Comparison of ENCODE assay signal across 8 cellular contexts in the genomic region with DNA sequence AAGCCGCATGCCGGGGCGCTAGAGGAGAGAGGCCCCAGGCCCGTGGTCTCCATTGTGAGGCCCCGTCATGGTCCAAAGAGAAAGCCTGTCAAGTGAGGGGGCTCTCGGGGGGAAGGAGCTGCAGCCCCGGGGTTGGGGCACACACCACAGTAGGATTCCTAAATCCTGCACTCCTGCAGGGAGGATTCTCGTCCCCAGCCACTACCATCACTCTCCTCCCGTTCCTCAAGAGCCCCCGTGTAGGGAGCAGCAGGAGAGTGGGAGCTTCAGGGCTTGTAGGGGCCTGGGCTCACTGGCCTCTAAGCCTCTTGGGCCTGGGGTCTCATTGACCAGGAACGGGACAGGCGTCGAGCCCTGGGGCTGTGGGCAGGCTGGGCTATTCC. TPM values are rescaled to one million over a fixed set of nuclear protein-coding genes. Genes with fewer than 3 reads are reported as not detected.
DNase-seq lines count a peak whose midpoint lies in the region; ATAC-seq and TF ChIP-seq lines count a peak whose summit lies in the region.

No MANE protein-coding gene starts in this region.

- DNase-seq in D341Med (ENCODE audit: low spot score) (peak; percentile 19), OCI-LY7 (ENCODE audit: low spot score) (no peak), esophagus squamous epithelium (lab: John Stamatoyannopoulos, UW) (no peak), prostate gland (ENCODE audit: low spot score) (no peak), kidney tubule cell (ENCODE audit: low spot score) (no peak), GM19238 (ENCODE audit: insufficient read length, low spot score) (no peak)

- POLR2A ChIA-PET in OCI-LY7 (lab: Charles Lee): interaction anchor here (0.6 to 1.6 kb wide), 6 partner anchors 23 to 198 kb away, joined by 3 to 6 read pairs (median 4); a partner anchor contains a TSS

- no peaks in the 10 kb centered on the region for H4K20me1 ChIP-seq in OCI-LY7 (ENCODE audit: insufficient read depth, low read length)

- peak overlapping the region; percentile 69 for H3K4me3 ChIP-seq in OCI-LY7 (ENCODE audit: low read depth, low read length, poor library complexity, severe bottlenecking)
- H3K4me3 ChIP-seq in esophagus squamous epithelium: peak overlapping the region in 3 of 4 donors; percentile 72 to 81 (median 73)
- peak overlapping the region; percentile 67 to 85 for H3K4me3 ChIP-seq in prostate gland

- no TSS peak for BruUV-seq in OCI-LY7 (replicated peaks; lab: Mats Ljungman, UMichigan)

- peak overlapping the region; percentile 93 for H3K4me2 ChIP-seq in OCI-LY7 (ENCODE audit: low read length)

- H3K36me3 ChIP-seq in OCI-LY7 (ENCODE audit: insufficient read depth, low read length) (no peaks in the 10 kb centered on the region), esophagus squamous epithelium (peaks cover 0 to 16% (median 0%) of the 10 kb centered on the region in 3 donors), prostate gland (no peaks in the 10 kb centered on the region)

- TF ChIP-seq CTCF in OCI-LY7 (conservative IDR thresholded peaks at IDR 0.05; ENCODE audit: low read length) (no peak), esophagus squamous epithelium (IDR thresholded peaks at IDR 0.05) (no peak), prostate gland (IDR thresholded peaks at IDR 0.05) (no peak)

- intact Hi-C loops in OCI-LY7 (cut with micrococcal nuclease; ENCODE audit: unreplicated experiment) (no loop called here), esophagus squamous epithelium (cut with DNase I) (loop anchor here (10.0 kb wide), 1 partner anchor 103 kb away; a partner anchor contains a TSS), prostate gland (cut with DNase I) (loop anchor here (1.0 to 10.0 kb wide), 2 partner anchors 104 to 143 kb away; a partner anchor contains a TSS)

- H3K9me2 ChIP-seq in OCI-LY7 (ENCODE audit: insufficient read depth, low read length): no peaks in the 10 kb centered on the region

- H3K4me1 ChIP-seq in OCI-LY7 (ENCODE audit: insufficient read depth, low read length, poor library complexity, severe bottlenecking) (peaks cover 38% of the 10 kb centered on the region), esophagus squamous epithelium (peaks cover 16 to 46% (median 21%) of the 10 kb centered on the region in 3 donors), prostate gland (replicated peaks) (peaks cover 7% of the 10 kb centered on the region)

- 20 to 43% methylated on average over 4 of the region's 13 CpGs for WGBS in esophagus squamous epithelium, 2 donors
- 49% methylated on average over 11 of the region's 13 CpGs for WGBS in prostate gland

- TF ChIP-seq POLR2A in esophagus squamous epithelium (IDR thresholded peaks at IDR 0.05): no peak
- no peak for TF ChIP-seq POLR2A in prostate gland (IDR thresholded peaks at IDR 0.05)

- H3K79me2 ChIP-seq in OCI-LY7 (ENCODE audit: insufficient read depth, low read depth, low read length): no peaks in the 10 kb centered on the region

- H3K27me3 ChIP-seq in esophagus squamous epithelium (no peaks in the 10 kb centered on the region), prostate gland (replicated peaks; ENCODE audit: insufficient read depth) (no peaks in the 10 kb centered on the region)

- CTCF ChIA-PET in OCI-LY7 (lab: Charles Lee; ENCODE audit: unreplicated experiment): interaction anchor here (0.7 to 2.3 kb wide), 5 partner anchors 104 to 178 kb away, joined by 3 to 9 read pairs (median 6); no protein-coding TSS in a partner anchor

- H2AFZ ChIP-seq in OCI-LY7 (ENCODE audit: low read length): peak overlapping the region; percentile 60; the same call in 1 of the 2 replicates

- H3K27ac ChIP-seq in OCI-LY7 (ENCODE audit: low read depth, low read length, poor library complexity, severe bottlenecking) (peak overlapping the region; percentile 80), esophagus squamous epithelium (peak overlapping the region; percentile 66 to 94 (median 86)), prostate gland (peak overlapping the region; percentile 79 to 81)

- H3K9me3 ChIP-seq in OCI-LY7 (ENCODE audit: low read length): no peaks in the 10 kb centered on the region
- H3K9me3 ChIP-seq in esophagus squamous epithelium: no peaks in the 10 kb centered on the region
- H3K9me3 ChIP-seq in prostate gland: no peaks in the 10 kb centered on the region

- ATAC-seq in HG03469 (IDR thresholded peaks at IDR 0.05; ENCODE audit: unreplicated experiment): no peak
- no peak for ATAC-seq in GM19351 (IDR thresholded peaks at IDR 0.05; ENCODE audit: unreplicated experiment)

RNA-seq across cellular contexts. Expression of a gene that starts 0.8 kb away (rescaled TPM):
- total RNA-seq in OCI-LY7 (2014; rRNA removed; shearing (Covaris generic)): 4.7 and 8.5 TPM in 2 replicates
- total RNA-seq in OCI-LY7 (2022) (6.8 and 7.8 TPM in 2 replicates), esophagus squamous epithelium (1 to 10 TPM in 3 of 4 donors, not detected in 1; 1.1 to 3.1 (median 2.4) TPM), prostate gland (10 to 100 TPM in 1 of 2 donors, 1 to 10 TPM in 1; 10.0 to 18.3 TPM)

RNA-seq across cellular contexts. Expression of a gene that starts 0.9 kb away (rescaled TPM):
- total RNA-seq in OCI-LY7 (2014; rRNA removed; shearing (Covaris generic)): 15.7 and 18.3 TPM in 2 replicates
- 8.1 and 8.4 TPM in 2 replicates for total RNA-seq in OCI-LY7 (2022)
- 10 to 100 TPM in 3 of 4 donors, 1 to 10 TPM in 1; 6.1 to 12.9 (median 12.2) TPM for total RNA-seq in esophagus squamous epithelium
- 10 to 100 TPM; 20.6 to 29.1 TPM for total RNA-seq in prostate gland

RNA-seq across cellular contexts. Expression of a gene that starts 6.7 kb away (rescaled TPM):
- 12.3 and 23.3 TPM in 2 replicates for total RNA-seq in OCI-LY7 (2014; rRNA removed; shearing (Covaris generic))
- total RNA-seq in OCI-LY7 (2022) (10.5 and 14.0 TPM in 2 replicates), esophagus squamous epithelium (1 to 10 TPM; 1.1 to 2.3 (median 2.1) TPM), prostate gland (10 to 100 TPM in 1 of 2 donors, 1 to 10 TPM in 1; 3.4 to 13.7 TPM)

RNA-seq across cellular contexts. Expression of a gene that starts 7.4 kb away (rescaled TPM):
- total RNA-seq in OCI-LY7 (2014; rRNA removed; shearing (Covaris generic)): 33.7 and 41.7 TPM in 2 replicates
- total RNA-seq in OCI-LY7 (2022) (45.4 and 50.2 TPM in 2 replicates), esophagus squamous epithelium (10 to 100 TPM in 2 of 4 donors, 1 to 10 TPM in 2; 5.7 to 18.7 (median 8.8) TPM), prostate gland (10 to 100 TPM; 17.1 to 45.4 TPM)

RNA-seq across cellular contexts. Expression of a gene that starts 22.5 kb away (rescaled TPM):
- 98.0 and 114 TPM in 2 replicates for total RNA-seq in OCI-LY7 (2014; rRNA removed; shearing (Covaris generic))
- total RNA-seq in OCI-LY7 (2022) (200 and 202 TPM in 2 replicates), esophagus squamous epithelium (1 to 10 TPM in 2 of 4 donors, under 1 TPM in 2; 0.64 to 3.1 (median 1.6) TPM), prostate gland (1 to 10 TPM; 4.8 to 5.1 TPM)
